ENCODE assay signal across 1 cellular context in the genomic region with DNA sequence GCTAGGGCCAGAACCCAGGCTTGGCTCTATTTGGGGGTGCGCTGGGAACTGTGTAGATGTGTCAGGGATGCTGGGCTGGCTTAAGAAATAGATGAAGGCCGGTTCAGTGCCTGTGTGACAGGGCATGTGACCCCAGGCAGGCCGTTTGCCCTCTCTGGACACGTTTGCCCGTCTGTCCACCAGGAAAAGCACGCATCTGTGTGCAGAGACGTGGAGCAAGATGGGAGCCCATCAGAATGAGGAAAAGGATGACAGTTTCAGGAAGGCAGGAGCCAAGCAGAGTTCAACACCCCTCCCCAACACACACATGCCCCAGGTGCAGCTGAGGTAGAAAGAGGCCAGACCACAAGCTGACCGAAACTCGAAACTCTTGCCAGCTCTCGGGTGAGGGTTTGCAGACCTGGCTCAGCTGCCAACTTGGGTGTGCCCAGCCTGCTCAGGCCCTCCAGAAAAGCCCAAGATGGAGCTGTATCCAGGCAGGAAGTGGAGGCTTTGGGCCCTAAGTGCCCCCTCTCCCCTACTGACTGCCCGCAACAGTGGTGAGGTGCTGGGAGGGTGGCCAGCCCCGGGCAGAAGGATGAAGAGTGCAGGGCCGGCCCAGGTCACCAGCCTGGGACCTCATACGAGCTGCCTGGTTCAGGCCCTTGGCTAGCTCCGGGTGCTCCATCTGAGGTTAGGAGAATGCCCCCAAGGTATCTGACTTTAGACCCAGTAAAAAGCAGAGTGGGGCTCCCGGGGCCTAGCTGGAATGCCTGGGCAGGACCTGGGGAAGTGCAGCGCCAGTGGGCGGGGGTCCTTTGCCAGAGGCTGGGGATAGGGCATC.
TF ChIP-seq lines count a peak whose summit lies in the region.

No MANE protein-coding gene starts in this region.

TF ChIP-seq in IMR-90, 13 proteins besides CTCF, POLR2A, EP300 and RAD21:
- TF ChIP-seq MAZ (IDR thresholded peaks at IDR 0.05; ENCODE audit: borderline replicate concordance, low read depth, low read length) (no peak), RCOR1 (IDR thresholded peaks at IDR 0.05; ENCODE audit: insufficient replicate concordance, low read length) (no peak), CEBPB (IDR thresholded peaks at IDR 0.05; ENCODE audit: low read depth, low read length) (no peak), MAFK (IDR thresholded peaks at IDR 0.05; ENCODE audit: low read depth, low read length) (no peak), CHD1 (IDR thresholded peaks at IDR 0.05; ENCODE audit: low read depth, low read length) (no peak), NFE2L2 (IDR thresholded peaks at IDR 0.05; ENCODE audit: low read depth, low read length) (no peak), RFX5 (IDR thresholded peaks at IDR 0.05; ENCODE audit: low read depth, low read length) (no peak), FOS (IDR thresholded peaks at IDR 0.05; ENCODE audit: low read depth, low read length) (no peak), MXI1 (IDR thresholded peaks at IDR 0.05; ENCODE audit: borderline replicate concordance, low read depth, low read length) (no peak), SMC3 (IDR thresholded peaks at IDR 0.05; ENCODE audit: low read depth, low read length) (no peak), BHLHE40 (IDR thresholded peaks at IDR 0.05; ENCODE audit: low read depth, low read length) (no peak)
- TF ChIP-seq, protein P1, sequence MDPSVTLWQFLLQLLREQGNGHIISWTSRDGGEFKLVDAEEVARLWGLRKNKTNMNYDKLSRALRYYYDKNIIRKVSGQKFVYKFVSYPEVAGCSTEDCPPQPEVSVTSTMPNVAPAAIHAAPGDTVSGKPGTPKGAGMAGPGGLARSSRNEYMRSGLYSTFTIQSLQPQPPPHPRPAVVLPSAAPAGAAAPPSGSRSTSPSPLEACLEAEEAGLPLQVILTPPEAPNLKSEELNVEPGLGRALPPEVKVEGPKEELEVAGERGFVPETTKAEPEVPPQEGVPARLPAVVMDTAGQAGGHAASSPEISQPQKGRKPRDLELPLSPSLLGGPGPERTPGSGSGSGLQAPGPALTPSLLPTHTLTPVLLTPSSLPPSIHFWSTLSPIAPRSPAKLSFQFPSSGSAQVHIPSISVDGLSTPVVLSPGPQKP (IDR thresholded peaks at IDR 0.05; ENCODE audit: borderline replicate concordance, low read depth, low read length), result no peak
- TF ChIP-seq, protein P2, sequence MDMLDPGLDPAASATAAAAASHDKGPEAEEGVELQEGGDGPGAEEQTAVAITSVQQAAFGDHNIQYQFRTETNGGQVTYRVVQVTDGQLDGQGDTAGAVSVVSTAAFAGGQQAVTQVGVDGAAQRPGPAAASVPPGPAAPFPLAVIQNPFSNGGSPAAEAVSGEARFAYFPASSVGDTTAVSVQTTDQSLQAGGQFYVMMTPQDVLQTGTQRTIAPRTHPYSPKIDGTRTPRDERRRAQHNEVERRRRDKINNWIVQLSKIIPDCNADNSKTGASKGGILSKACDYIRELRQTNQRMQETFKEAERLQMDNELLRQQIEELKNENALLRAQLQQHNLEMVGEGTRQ (IDR thresholded peaks at IDR 0.05; ENCODE audit: low read depth, low read length), result no peak
